In genomic region chr6:33076406-33076934, GRCh38 we compare ENCODE assay signal across 10 cellular contexts. TPM values are rescaled to one million over a fixed set of nuclear protein-coding genes. Genes with fewer than 3 reads are reported as not detected.
DNase-seq lines count a peak whose midpoint lies in the region; ATAC-seq and TF ChIP-seq lines count a peak whose summit lies in the region.
"Had no signal": no experiment of that assay in that cellular context is flagged by ENCODE, and none has a peak within 500 bp of the region (broad histone marks: within the 10 kb centered on the region; RNA-seq: fewer than 3 reads in every experiment).

No MANE protein-coding gene starts in this region.

- intact Hi-C loops in spleen (cut with DNase I; ENCODE audit: low total_unique reads), result no loop called here

- H3K79me2 ChIP-seq in Karpas-422 (ENCODE audit: low read length), result peaks cover 50% of the 10 kb centered on the region

- H3K27ac ChIP-seq in Karpas-422 (ENCODE audit: low read length), result peak overlapping the region; percentile 85
- H3K27ac ChIP-seq in spleen, result peak overlapping the region; percentile 89 to 97 (median 94)

- H3K9ac ChIP-seq in Karpas-422 (ENCODE audit: low read length), result peak overlapping the region; percentile 82

- H3K27me3 ChIP-seq in GM06990 (replicated peaks; ENCODE audit: control insufficient read depth, insufficient read depth, low read length) (no peaks in the 10 kb centered on the region), Karpas-422 (ENCODE audit: low read length) (no peaks in the 10 kb centered on the region), spleen (replicated peaks in 1 of 7) (no peaks in the 10 kb centered on the region)

- peak overlapping the region; percentile 46; the same call in 1 of the 2 replicates for H2AFZ ChIP-seq in Karpas-422 (ENCODE audit: low read length)

- H4K20me1 ChIP-seq in Karpas-422 (ENCODE audit: insufficient read depth, low read depth, low read length), result no peaks in the 10 kb centered on the region; the same call in 1 of the 2 replicates

- peak overlapping the region; percentile 85 to 92 for H3K4me3 Mint-ChIP-seq in effector memory CD8-positive, alpha-beta T cell
- no peak overlapping the region for H3K4me3 Mint-ChIP-seq in osteocyte (ENCODE audit: unreplicated experiment)
- H3K4me3 Mint-ChIP-seq: brain had no signal

- no peaks in the 10 kb centered on the region for H3K9me2 ChIP-seq in Karpas-422 (replicated peaks; ENCODE audit: insufficient read depth, low read length)

- H3K4me3 ChIP-seq in GM06990 (replicated peaks; ENCODE audit: low read depth, low read length) (peak overlapping the region; percentile 68), Karpas-422 (ENCODE audit: low read length) (peak overlapping the region; percentile 79), spleen (peak overlapping the region; percentile 52 to 78 (median 62))

- DNase-seq in GM06990 (ENCODE audit: extremely low read depth, insufficient read length) (no peak), Karpas-422 (no peak), spleen (no peak), HPDE6-E6E7 (ENCODE audit: extremely low spot score) (no peak), osteocyte (ENCODE audit: extremely low spot score, unreplicated experiment) (no peak), SHP77 treated with DMSO at 0.1 percent for 48 hours (lab: John Stamatoyannopoulos, UW) (no peak)
- no peak for DNase-seq in effector memory CD8-positive, alpha-beta T cell
- DNase-seq: activated CD4-positive, alpha-beta T cell treated with anti-CD3 and anti-CD28 coated beads for 48 hours; stimulated activated CD4-positive, alpha-beta T cell treated with anti-CD3 and anti-CD28 coated beads, Interleukin-2, amount 100 ng/mL, for 48 hours had no signal

- H3K27me3 Mint-ChIP-seq in effector memory CD8-positive, alpha-beta T cell, result no peaks in the 10 kb centered on the region
- peaks cover 50% of the 10 kb centered on the region for H3K27me3 Mint-ChIP-seq in osteocyte (ENCODE audit: unreplicated experiment)

- peak overlapping the region; percentile 94 to 95 for H3K27ac Mint-ChIP-seq in effector memory CD8-positive, alpha-beta T cell
- no peak overlapping the region for H3K27ac Mint-ChIP-seq in osteocyte (ENCODE audit: unreplicated experiment)
- H3K27ac Mint-ChIP-seq: brain had no signal

- 13 to 33% (median 15%) methylated on average over 3 of the region's 3 CpGs for WGBS in spleen, 5 donors

- H3K4me1 ChIP-seq in Karpas-422 (ENCODE audit: low read length) (peaks cover 53% of the 10 kb centered on the region), spleen (peaks cover 8 to 95% (median 75%) of the 10 kb centered on the region in 6 donors)

- H3K9me3 Mint-ChIP-seq in effector memory CD8-positive, alpha-beta T cell, result no peaks in the 10 kb centered on the region
- H3K9me3 Mint-ChIP-seq in osteocyte (ENCODE audit: unreplicated experiment), result no peaks in the 10 kb centered on the region

- H3K9me3 ChIP-seq in Karpas-422 (ENCODE audit: low read length), result no peaks in the 10 kb centered on the region
- no peaks in the 10 kb centered on the region for H3K9me3 ChIP-seq in spleen

- TF ChIP-seq CTCF in GM06990 (IDR thresholded peaks at IDR 0.05; ENCODE audit: insufficient read depth, low read length, poor library complexity, severe bottlenecking) (no peak), spleen (IDR thresholded peaks at IDR 0.05 in 8 of 11, conservative IDR thresholded peaks at IDR 0.05 in 3 of 11) (no peak), osteocyte (IDR thresholded peaks at IDR 0.05) (no peak)

- peaks cover 66 to 69% of the 10 kb centered on the region in 2 donors for H3K4me1 Mint-ChIP-seq in effector memory CD8-positive, alpha-beta T cell (ENCODE audit: low read depth in 2 of 2)
- peaks cover 15% of the 10 kb centered on the region for H3K4me1 Mint-ChIP-seq in osteocyte (ENCODE audit: unreplicated experiment)

- peak overlapping the region; percentile 95 for H3K4me2 ChIP-seq in Karpas-422 (ENCODE audit: low read depth, low read length, poor library complexity, severe bottlenecking)

- no peak for TF ChIP-seq POLR2A in spleen (IDR thresholded peaks at IDR 0.05)

- H3K36me3 ChIP-seq in GM06990 (ENCODE audit: control insufficient read depth, insufficient read depth, low read length) (peaks cover 9% of the 10 kb centered on the region), Karpas-422 (ENCODE audit: insufficient read depth, low read length) (0 out of 2 replicates have a peak, but pooled peaks cover 1% of the 10 kb centered on the region), spleen (peaks cover 0 to 33% (median 2%) of the 10 kb centered on the region in 6 donors)

- no peak for ATAC-seq in effector memory CD8-positive, alpha-beta T cell (replicated peaks)

- H3K36me3 Mint-ChIP-seq in effector memory CD8-positive, alpha-beta T cell (ENCODE audit: insufficient read depth), result peaks cover 14% of the 10 kb centered on the region
- no peaks in the 10 kb centered on the region for H3K36me3 Mint-ChIP-seq in osteocyte (ENCODE audit: unreplicated experiment)
- H3K36me3 Mint-ChIP-seq: brain had no signal

RNA-seq across cellular contexts. Expression of gene HLA-DPB1, which starts 0.7 kb away (rescaled TPM):
- total RNA-seq in Karpas-422 (2014; rRNA removed; shearing (Covaris generic); ENCODE audit: low replicate concordance), result 236 and 601 TPM in 2 replicates
- total RNA-seq in spleen (100 to 1,000 TPM; 209 to 647 (median 414) TPM), osteocyte (4.7 and 5.5 TPM in 2 replicates)
- polyA plus RNA-seq in spleen, result 100 to 1,000 TPM; 543 to 817 (median 574) TPM

RNA-seq across cellular contexts. Expression of gene HLA-DPA1, which starts 3.0 kb away (rescaled TPM):
- total RNA-seq in Karpas-422 (2014; rRNA removed; shearing (Covaris generic); ENCODE audit: low replicate concordance), result 571 and 780 TPM in 2 replicates
- 100 to 1,000 TPM; 253 to 621 (median 517) TPM for total RNA-seq in spleen
- 100 to 1,000 TPM; 346 to 466 (median 352) TPM for polyA plus RNA-seq in spleen
- total RNA-seq in osteocyte, result 1.8 and 2.0 TPM in 2 replicates

Comparison
In these comparisons a context has a peak if more than half of its experiments do, and no peak if none do; other contexts are left out.
1. RNA of gene HLA-DPB1, which starts 0.7 kb away (total RNA-seq): 209 to 647 TPM in spleen and 236 to 601 TPM in Karpas-422; 4.7 to 5.5 TPM in osteocyte; every median in the first group is over 10 times any median in the second.
2. RNA of gene HLA-DPA1, which starts 3.0 kb away (total RNA-seq): 571 to 780 TPM in Karpas-422 and 253 to 621 TPM in spleen; 1.8 to 2.0 TPM in osteocyte; every median in the first group is over 10 times any median in the second.
3. Peak in every context shown above with its lines, with median percentiles within 50 percentile points of each other: H3K4me3 ChIP-seq.